In the genomic region with DNA sequence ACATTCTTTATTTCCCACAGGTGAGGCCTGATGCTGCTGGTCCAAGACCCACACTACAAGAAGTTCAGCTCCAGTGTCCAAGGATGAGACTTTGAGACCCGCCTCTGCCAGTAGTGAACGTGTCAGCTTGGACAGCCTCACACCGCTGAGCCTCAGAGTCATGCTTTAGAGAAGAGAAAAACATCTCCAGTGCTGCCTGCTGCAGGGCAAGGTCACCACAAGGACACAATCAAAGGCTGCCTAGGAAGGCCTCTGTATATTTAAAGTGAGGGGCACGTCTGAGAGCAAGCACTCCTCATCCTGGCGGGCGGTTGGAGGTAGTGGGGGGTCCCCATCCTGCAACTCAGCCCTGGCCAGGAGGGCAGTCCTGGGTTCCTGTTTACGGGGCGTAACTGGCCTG, we compare ENCODE assay signal across 22 cellular contexts. TPM values are rescaled to one million over a fixed set of nuclear protein-coding genes. Genes with fewer than 3 reads are reported as not detected.
DNase-seq lines count a peak whose midpoint lies in the region; ATAC-seq, FAIRE-seq and TF ChIP-seq lines count a peak whose summit lies in the region.
"Had no signal": no experiment of that assay in that cellular context is flagged by ENCODE, and none has a peak within 500 bp of the region (broad histone marks: within the 10 kb centered on the region; RNA-seq: fewer than 3 reads in every experiment).

No MANE protein-coding gene starts in this region.

- H3K18ac ChIP-seq in H1 (ENCODE audit: extremely low read depth, low read length): 0 out of 2 replicates have a peak overlapping the region, but pooled peaks have one; percentile 9
- H3K18ac ChIP-seq in mesendoderm (ENCODE audit: low read length): no peak overlapping the region

- peak overlapping the region; percentile 12 for H4K91ac ChIP-seq in H1 (replicated peaks; ENCODE audit: insufficient read length, low read length)

- H3K79me2 ChIP-seq in Karpas-422 (ENCODE audit: low read length): no peaks in the 10 kb centered on the region
- peaks cover 47 to 76% of the 10 kb centered on the region in 2 experiments for H3K79me2 ChIP-seq in H1 (ENCODE audit: control insufficient read depth in 1 of 2, insufficient read depth in 2 of 2, low read length in 2 of 2)
- peaks cover 16% of the 10 kb centered on the region for H3K79me2 ChIP-seq in mesendoderm (ENCODE audit: control insufficient read depth, insufficient read depth, low read length)

- H3K4ac ChIP-seq in H1 (replicated peaks; ENCODE audit: insufficient read length, low read depth, low read length) (no peak overlapping the region), mesendoderm (ENCODE audit: low read depth, low read length) (no peak overlapping the region)

- peaks cover 22% of the 10 kb centered on the region for H3K79me1 ChIP-seq in H1 (ENCODE audit: low read depth, low read length)
- H3K79me1 ChIP-seq in mesendoderm (ENCODE audit: low read length): peaks cover 2% of the 10 kb centered on the region

- no peaks in the 10 kb centered on the region for H3K27me3 ChIP-seq in Karpas-422 (ENCODE audit: low read length)
- H3K27me3 ChIP-seq in H1 (replicated peaks in 1 of 4; ENCODE audit: control insufficient read depth in 3 of 4, extremely low read depth in 1 of 4, insufficient read depth in 3 of 4, low read length in 3 of 4): no peaks in the 10 kb centered on the region
- no peaks in the 10 kb centered on the region for H3K27me3 ChIP-seq in mesendoderm (ENCODE audit: insufficient read depth, low read length, poor library complexity)
- H3K27me3 ChIP-seq: MG63, pancreas had no signal

- no peak overlapping the region for H2BK120ac ChIP-seq in H1 (replicated peaks; ENCODE audit: low read depth, low read length)
- no peak overlapping the region for H2BK120ac ChIP-seq in mesendoderm (ENCODE audit: low read depth, low read length)

- H3K9ac ChIP-seq in Karpas-422 (ENCODE audit: low read length) (peak overlapping the region; percentile 45), H1 (replicated peaks in 1 of 4; ENCODE audit: extremely low read depth in 1 of 4, low read depth in 3 of 4, low read length in 3 of 4) (no peak overlapping the region), mesendoderm (ENCODE audit: low read length) (no peak overlapping the region)

- H4K8ac ChIP-seq in H1 (ENCODE audit: extremely low read depth, insufficient read depth, low read length): no peak overlapping the region
- no peak overlapping the region for H4K8ac ChIP-seq in mesendoderm (ENCODE audit: low read depth, low read length)

- H2BK12ac ChIP-seq in H1 (ENCODE audit: low read depth, low read length): peak overlapping the region; percentile 85

- TF ChIP-seq EP300 in H1 (IDR thresholded peaks at IDR 0.05; ENCODE audit: borderline replicate concordance in 1 of 2, low read depth in 2 of 2, low read length in 2 of 2): no peak

- H3K9me2 ChIP-seq in Karpas-422 (replicated peaks; ENCODE audit: insufficient read depth, low read length): no peaks in the 10 kb centered on the region

- no peak for TF ChIP-seq CTCF in H1 (IDR thresholded peaks at IDR 0.05; ENCODE audit: control extremely low read depth in 1 of 3, insufficient read depth in 1 of 3, low read depth in 1 of 3, low read length in 3 of 3)

- no peak for TF ChIP-seq RAD21 in H1 (IDR thresholded peaks at IDR 0.05 in 1 of 2, conservative IDR thresholded peaks at IDR 0.05 in 1 of 2; ENCODE audit: low read depth in 2 of 2, low read length in 2 of 2)

- H2AK5ac ChIP-seq in H1 (ENCODE audit: low read depth, low read length): peak overlapping the region; percentile 92
- H2AK5ac ChIP-seq in mesendoderm (ENCODE audit: low read length): no peak overlapping the region

- H3K27ac ChIP-seq in Karpas-422 (ENCODE audit: low read length) (peak overlapping the region; percentile 70), H1 (ENCODE audit: low read depth, low read length) (no peak overlapping the region), mesendoderm (ENCODE audit: low read depth, low read length) (peak overlapping the region; percentile 21)
- H3K27ac ChIP-seq: thoracic aorta had no signal

- no peak for FAIRE-seq in H1 (lab: Jason Lieb, UNC)
- FAIRE-seq: frontal cortex, pancreas had no signal

- WGBS in H1 (ENCODE audit: extremely low coverage in 1 of 2, insufficient coverage in 1 of 2, insufficient read length in 1 of 2, insufficient replicate concordance in 2 of 2, low coverage in 1 of 2, low lambda C conversion rate in 2 of 2, missing lambda C conversion rate in 1 of 2), 2 experiments: 55% methylated on average over 8 of the region's 8 CpGs; no CpG with 5 or more reads in 1 of the 2 experiments
- WGBS in mesendoderm (ENCODE audit: extremely low coverage, insufficient coverage, low lambda C conversion rate): no CpG with 5 or more reads among the region's 8 CpGs

- no peak overlapping the region for H3K56ac ChIP-seq in H1 (replicated peaks; ENCODE audit: insufficient read length, low read depth, low read length)
- H3K56ac ChIP-seq in mesendoderm (ENCODE audit: low read length): no peak overlapping the region

- H3K4me1 Mint-ChIP-seq in stimulated activated effector memory CD8-positive, alpha-beta T cell treated with anti-CD3 and anti-CD28 coated beads, Interleukin-12 subunit alpha, Interleukin-12 subunit beta, amount 100 ng/mL, for 72 hours: peaks cover 6% of the 10 kb centered on the region
- H3K4me1 Mint-ChIP-seq: CD14-positive monocyte; IgD-negative memory B cell; memory B cell; naive thymus-derived CD4-positive, alpha-beta T cell had no signal

- H2BK5ac ChIP-seq in H1 (ENCODE audit: low read depth, low read length) (peak overlapping the region; percentile 58; the same call in 1 of the 2 replicates), mesendoderm (ENCODE audit: low read length) (no peak overlapping the region)

- H3K4me2 ChIP-seq in Karpas-422 (ENCODE audit: low read depth, low read length, poor library complexity, severe bottlenecking): peak overlapping the region; percentile 66
- H3K4me2 ChIP-seq in H1 (ENCODE audit: insufficient read depth in 1 of 2, low read depth in 2 of 2, low read length in 2 of 2): peak overlapping the region; percentile 83 to 84
- no peak overlapping the region for H3K4me2 ChIP-seq in mesendoderm (ENCODE audit: low read length)

- no peaks in the 10 kb centered on the region for H3K9me3 Mint-ChIP-seq in stimulated activated effector memory CD8-positive, alpha-beta T cell treated with anti-CD3 and anti-CD28 coated beads, Interleukin-12 subunit alpha, Interleukin-12 subunit beta, amount 100 ng/mL, for 72 hours
- H3K9me3 Mint-ChIP-seq: activated T-cell treated with anti-CD3 and anti-CD28 coated beads, Interleukin-2, amount 50 U/mL, for 24 hours; memory B cell had no signal

- ATAC-seq in stimulated activated effector memory CD8-positive, alpha-beta T cell treated with anti-CD3 and anti-CD28 coated beads, Interleukin-12 subunit alpha, Interleukin-12 subunit beta, amount 100 ng/mL, for 72 hours: peak; percentile 24
- ATAC-seq in HG03342 (IDR thresholded peaks at IDR 0.05; ENCODE audit: unreplicated experiment): no peak
- ATAC-seq: naive thymus-derived CD4-positive, alpha-beta T cell had no signal

- H3K36me3 ChIP-seq in Karpas-422 (ENCODE audit: insufficient read depth, low read length) (no peaks in the 10 kb centered on the region), H1 (ENCODE audit: control insufficient read depth in 2 of 4, insufficient read depth in 4 of 4, low read length in 3 of 4) (peaks cover 0 to 40% (median 0%) of the 10 kb centered on the region in 4 experiments; a peak in 3 of 8 replicates), mesendoderm (ENCODE audit: control insufficient read depth, insufficient read depth, low read length) (no peaks in the 10 kb centered on the region)
- H3K36me3 ChIP-seq: MG63, pancreas, thoracic aorta had no signal

- no peak for DNase-seq in Karpas-422
- DNase-seq in H1 (ENCODE audit: low read depth in 1 of 2, low spot score in 2 of 2): no peak
- no peak for DNase-seq in mesendoderm
- DNase-seq in stimulated activated effector memory CD8-positive, alpha-beta T cell treated with anti-CD3 and anti-CD28 coated beads, Interleukin-12 subunit alpha, Interleukin-12 subunit beta, amount 100 ng/mL, for 72 hours (ENCODE audit: low spot score in 2 of 2): no peak
- no peak for DNase-seq in cortex of kidney (lab: John Stamatoyannopoulos, UW)
- no peak for DNase-seq in GOT3 (lab: John Stamatoyannopoulos, UW)
- DNase-seq in stimulated activated CD4-positive, alpha-beta T cell treated with anti-CD3 and anti-CD28 coated beads, Interleukin-2, amount 100 ng/mL, for 24 hours: no peak
- DNase-seq: activated CD4-positive, CD25-positive, alpha-beta regulatory T cell treated with anti-CD3 and anti-CD28 coated beads, Interleukin-2, amount 50 U/mL, for 72 hours; activated naive CD4-positive, alpha-beta T cell treated with Interleukin-2 at 50 U/mL for 16 hours; activated T-cell treated with anti-CD3 and anti-CD28 coated beads, Interleukin-2, amount 50 U/mL, for 24 hours; central memory CD4-positive, alpha-beta T cell; MG63; naive thymus-derived CD4-positive, alpha-beta T cell; NCI-H1694 treated with DMSO at 0.1 percent for 48 hours; pancreas had no signal

- H3K27ac Mint-ChIP-seq in stimulated activated effector memory CD8-positive, alpha-beta T cell treated with anti-CD3 and anti-CD28 coated beads, Interleukin-12 subunit alpha, Interleukin-12 subunit beta, amount 100 ng/mL, for 72 hours: no peak overlapping the region
- H3K27ac Mint-ChIP-seq: activated T-cell treated with anti-CD3 and anti-CD28 coated beads, Interleukin-2, amount 50 U/mL, for 24 hours; IgD-negative memory B cell; memory B cell; naive thymus-derived CD4-positive, alpha-beta T cell had no signal

- H2AFZ ChIP-seq in Karpas-422 (ENCODE audit: low read length) (peak overlapping the region; percentile 71), H1 (ENCODE audit: low read length) (no peak overlapping the region)

- H3K9me3 ChIP-seq in Karpas-422 (ENCODE audit: low read length): no peaks in the 10 kb centered on the region
- no peaks in the 10 kb centered on the region for H3K9me3 ChIP-seq in H1 (ENCODE audit: insufficient read depth in 2 of 2, low read depth in 1 of 2, low read length in 1 of 2)
- H3K9me3 ChIP-seq: MG63, pancreas, thoracic aorta had no signal

- H3K4me3 Mint-ChIP-seq in stimulated activated effector memory CD8-positive, alpha-beta T cell treated with anti-CD3 and anti-CD28 coated beads, Interleukin-12 subunit alpha, Interleukin-12 subunit beta, amount 100 ng/mL, for 72 hours: no peak overlapping the region
- H3K4me3 Mint-ChIP-seq: activated T-cell treated with anti-CD3 and anti-CD28 coated beads, Interleukin-2, amount 50 U/mL, for 24 hours; CD14-positive monocyte; IgD-negative memory B cell; memory B cell; naive thymus-derived CD4-positive, alpha-beta T cell had no signal

- H2BK20ac ChIP-seq in H1 (ENCODE audit: low read length): no peak overlapping the region

- no peaks in the 10 kb centered on the region for H3K36me3 Mint-ChIP-seq in stimulated activated effector memory CD8-positive, alpha-beta T cell treated with anti-CD3 and anti-CD28 coated beads, Interleukin-12 subunit alpha, Interleukin-12 subunit beta, amount 100 ng/mL, for 72 hours
- H3K36me3 Mint-ChIP-seq: CD14-positive monocyte; IgD-negative memory B cell; memory B cell; naive thymus-derived CD4-positive, alpha-beta T cell had no signal

- H2BK15ac ChIP-seq in H1 (ENCODE audit: low read length) (no peak overlapping the region), mesendoderm (replicated peaks; ENCODE audit: low read depth) (no peak overlapping the region)

- H3K23me2 ChIP-seq in H1 (ENCODE audit: low read depth, low read length): 0 out of 2 replicates have a peak, but pooled peaks cover 2% of the 10 kb centered on the region

- H4K20me1 ChIP-seq in Karpas-422 (ENCODE audit: insufficient read depth, low read depth, low read length) (no peaks in the 10 kb centered on the region), H1 (replicated peaks in 1 of 2; ENCODE audit: control insufficient read depth in 1 of 2, insufficient read depth in 2 of 2, low read length in 2 of 2) (peaks cover 39 to 52% of the 10 kb centered on the region in 2 experiments)

- H3K14ac ChIP-seq in H1 (ENCODE audit: insufficient read length): no peak overlapping the region

- H3K23ac ChIP-seq in H1 (ENCODE audit: insufficient read length) (no peak overlapping the region), mesendoderm (ENCODE audit: low read length) (no peak overlapping the region)

- H4K5ac ChIP-seq in H1 (ENCODE audit: insufficient read length, low read depth, low read length) (no peak overlapping the region), mesendoderm (ENCODE audit: low read length) (no peak overlapping the region)

- POLR2A ChIA-PET in H1 (lab: Charles Lee; ENCODE audit: partially characterized antibody): interaction anchor here (1.0 to 3.5 kb wide), 6 partner anchors 9 to 25 kb away, joined by 3 to 15 read pairs (median 5); a partner anchor contains a TSS

- CTCF ChIA-PET in H1 (lab: Charles Lee; ENCODE audit: partially characterized antibody): interaction anchor here (0.8 to 3.7 kb wide), 3 partner anchors 14 to 84 kb away, joined by 3 to 17 read pairs (median 5); no protein-coding TSS in a partner anchor

- H3K4me1 ChIP-seq in Karpas-422 (ENCODE audit: low read length) (peaks cover 33% of the 10 kb centered on the region), H1 (replicated peaks in 1 of 4; ENCODE audit: control insufficient read depth in 3 of 4, insufficient read depth in 4 of 4, low read length in 3 of 4) (peaks cover 36 to 57% (median 47%) of the 10 kb centered on the region in 4 experiments), mesendoderm (ENCODE audit: control insufficient read depth, low read depth, low read length) (peaks cover 11% of the 10 kb centered on the region)
- H3K4me1 ChIP-seq: pancreas had no signal

- H3K4me3 ChIP-seq in Karpas-422 (ENCODE audit: low read length): peak overlapping the region; percentile 39
- H3K4me3 ChIP-seq in H1 (ENCODE audit: extremely low read depth in 1 of 4, insufficient read depth in 2 of 4, low read depth in 3 of 4, low read length in 4 of 4): peak overlapping the region in 1 of 4 experiments; percentile 39; a peak in 1 of 8 replicates
- no peak overlapping the region for H3K4me3 ChIP-seq in mesendoderm (ENCODE audit: low read length)
- H3K4me3 ChIP-seq: MG63, pancreas, thoracic aorta had no signal

- TF ChIP-seq POLR2A in H1 (IDR thresholded peaks at IDR 0.05; ENCODE audit: control extremely low read depth in 1 of 2, low read depth in 2 of 2, low read length in 2 of 2): no peak

RNA-seq across cellular contexts. Expression of a gene that starts 19.3 kb away (rescaled TPM):
- total RNA-seq in Karpas-422 (2014; rRNA removed; shearing (Covaris generic); ENCODE audit: low replicate concordance): not detected in 2 replicates
- total RNA-seq in H1 (2021; fragmentation: NEBNext Ultra II Directional; extraction: Animal tissue kit (Norgen Biotek cat#: 25700)): 81.2 and 81.6 TPM in 2 replicates
- polyA plus RNA-seq in H1 (2011; rRNA removed): 50.2 and 50.3 TPM in 2 replicates
- polyA plus RNA-seq in H1 (2011; cell fraction: cytosol; rRNA removed): 69.6 TPM
- 128 TPM for polyA plus RNA-seq in H1 (2011; cell fraction: nucleus; rRNA removed)
- polyA plus RNA-seq in H1 (2012, experiment 1 of 2): 53.5 to 65.1 TPM (median 58.9 TPM) in 4 replicates
- polyA plus RNA-seq in H1 (2012, experiment 2 of 2): 15.2 TPM
- 55.3 TPM for polyA plus RNA-seq in H1 (2013, experiment 1 of 2)
- polyA plus RNA-seq in H1 (2013, experiment 2 of 2): 59.0 TPM
- polyA minus RNA-seq in H1 (2011; rRNA and poly(A)+ RNA removed): 126 and 168 TPM in 2 replicates
- 103 TPM for polyA minus RNA-seq in H1 (2011; cell fraction: cytosol; rRNA and poly(A)+ RNA removed)
- polyA minus RNA-seq in H1 (2011; cell fraction: nucleus; rRNA and poly(A)+ RNA removed): 190 TPM
- polyA plus RNA-seq in mesendoderm (2013, experiment 1 of 2): 14.4 TPM
- 14.3 TPM for polyA plus RNA-seq in mesendoderm (2013, experiment 2 of 2)
- total RNA-seq: OCI-LY7 had no signal
- polyA plus RNA-seq: CD14-positive monocyte; IgD-negative memory B cell; naive thymus-derived CD4-positive, alpha-beta T cell had no signal

Comparison
In these comparisons a context has a peak if more than half of its experiments do, and no peak if none do; other contexts are left out.
1. RNA of a gene that starts 19.3 kb away (total RNA-seq): 81.2 to 81.6 TPM in H1; not detected in Karpas-422; every median in the first group is over 10 times any median in the second.